In the genomic region with DNA sequence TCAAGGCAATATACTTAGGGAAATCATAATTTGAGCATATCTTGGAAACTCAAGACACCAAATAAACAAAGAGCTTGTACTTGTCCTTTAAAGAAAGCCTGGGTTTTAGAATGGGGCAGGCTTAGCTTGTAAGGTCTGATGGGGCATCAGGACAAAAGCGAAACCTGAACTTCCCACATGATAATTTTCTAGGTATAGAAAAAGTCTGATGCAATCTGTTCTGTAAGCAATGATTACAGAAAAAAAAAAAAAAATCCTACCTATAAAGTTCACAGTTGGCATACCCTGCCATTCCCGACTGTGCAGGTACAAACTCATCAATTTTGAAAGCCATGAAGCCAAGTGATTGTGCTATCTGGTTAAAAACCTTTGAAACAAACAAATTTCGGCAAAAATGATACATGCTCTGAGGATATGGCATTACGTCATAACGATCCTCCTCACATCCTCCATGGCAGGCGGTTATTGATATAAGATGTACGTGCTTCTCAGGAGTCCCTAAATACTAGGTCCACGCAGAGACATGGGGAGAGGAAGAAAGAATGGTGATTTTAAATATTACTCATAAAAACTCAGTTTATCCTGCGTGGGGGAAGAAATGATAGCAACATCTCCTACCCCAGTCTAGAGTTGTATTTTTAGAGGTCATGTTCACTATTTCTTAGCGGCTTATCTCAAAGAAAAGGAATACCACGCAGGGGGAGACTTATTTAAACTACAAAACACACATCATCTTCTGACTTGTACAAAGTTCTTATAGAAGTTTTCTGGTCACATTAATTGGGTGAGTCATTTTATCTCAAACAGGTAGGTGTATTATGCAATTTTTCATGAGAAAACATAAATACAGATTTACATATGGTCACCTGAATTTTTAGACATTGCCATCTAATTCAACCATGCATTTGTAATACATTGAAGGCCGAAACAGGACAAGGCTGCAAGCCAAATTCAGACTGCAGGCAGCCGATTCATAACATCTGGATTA, we compare ENCODE assay signal across 12 cellular contexts. TPM values are rescaled to one million over a fixed set of nuclear protein-coding genes. Genes with fewer than 3 reads are reported as not detected.
A peak's percentile ranks its signal among the peaks of the same experiment; 100 is the strongest.
DNase-seq lines count a peak whose midpoint lies in the region; ATAC-seq, FAIRE-seq and TF ChIP-seq lines count a peak whose summit lies in the region.
"Had no signal": no experiment of that assay in that cellular context is flagged by ENCODE, and none has a peak within 500 bp of the region (broad histone marks: within the 10 kb centered on the region; RNA-seq: fewer than 3 reads in every experiment).

No MANE protein-coding gene starts in this region.

- POLR2A ChIA-PET in HCT116 (lab: Charles Lee) = no interaction called here

- H3K36me3 ChIP-seq in HCT116 (ENCODE audit: control insufficient read depth in 1 of 2, insufficient read depth in 2 of 2, low read length in 2 of 2) = no peaks in the 10 kb centered on the region
- no peaks in the 10 kb centered on the region for H3K36me3 ChIP-seq in SJSA1
- H3K36me3 ChIP-seq in hepatocyte (replicated peaks; ENCODE audit: insufficient read depth, low read depth) = no peaks in the 10 kb centered on the region

- no peak overlapping the region for H3K9ac ChIP-seq in HCT116 (ENCODE audit: low read length)

- intact Hi-C loops in HCT116 (cut with micrococcal nuclease) = no loop called here

- no peak for DNase-seq in HCT116 (ENCODE audit: low read depth, low spot score)
- no peak for DNase-seq in SJSA1 (ENCODE audit: low read depth in 1 of 2, low spot score in 2 of 2)
- no peak for DNase-seq in hepatocyte (ENCODE audit: low spot score)
- no peak for DNase-seq in NCI-H1105 (lab: John Stamatoyannopoulos, UW)
- DNase-seq: NCI-H2029 treated with DMSO at 0.1 percent for 48 hours, SW 1271 had no signal

- no peak overlapping the region for H2AFZ ChIP-seq in HCT116 (ENCODE audit: low read depth, low read length, poor library complexity, severe bottlenecking)
- H2AFZ ChIP-seq in hepatocyte = no peak overlapping the region

- H3K27ac ChIP-seq in HCT116 (ENCODE audit: low read depth, low read length) = no peak overlapping the region
- peak overlapping the region; percentile 99; the same call in 1 of the 2 replicates for H3K27ac ChIP-seq in SJSA1
- H3K27ac ChIP-seq in hepatocyte = peak overlapping the region; percentile 92
- H3K27ac ChIP-seq: C4-2B had no signal

- no TSS peak for BruUV-seq in HCT116 (replicated peaks; lab: Mats Ljungman, UMichigan)

- H3K4me3 ChIP-seq in HCT116 (replicated peaks in 1 of 2; ENCODE audit: low read depth in 1 of 2, low read length in 2 of 2) (no peak overlapping the region), SJSA1 (no peak overlapping the region), hepatocyte (no peak overlapping the region)
- H3K4me3 ChIP-seq: lung had no signal

- no peaks in the 10 kb centered on the region for H4K20me1 ChIP-seq in HCT116 (ENCODE audit: insufficient read depth)
- H4K20me1 ChIP-seq in hepatocyte (ENCODE audit: insufficient read depth, poor library complexity, severe bottlenecking) = no peaks in the 10 kb centered on the region

- WGBS in hepatocyte (ENCODE audit: low lambda C conversion rate, missing lambda C conversion rate) = 92% methylated on average over 13 of the region's 13 CpGs

- peak; percentile 57 for FAIRE-seq in G401.6 (lab: Jason Lieb, UNC)

- CTCF ChIA-PET in HCT116 (lab: Charles Lee) = interaction anchor here (1.6 kb wide), 1 partner anchor 24 kb away, joined by 4 read pairs; no protein-coding TSS in a partner anchor

- H3K4me2 ChIP-seq in HCT116 (ENCODE audit: low read length) = peak overlapping the region; percentile 78; the same call in 1 of the 2 replicates
- peak overlapping the region; percentile 76 for H3K4me2 ChIP-seq in hepatocyte

- H3K79me2 ChIP-seq in HCT116 (ENCODE audit: insufficient read depth, low read length) (0 out of 2 replicates have a peak, but pooled peaks cover 3% of the 10 kb centered on the region), hepatocyte (peaks cover 71% of the 10 kb centered on the region)

- no peak for TF ChIP-seq POLR2A in HCT116 (IDR thresholded peaks at IDR 0.05; ENCODE audit: borderline replicate concordance, extremely low read depth, insufficient read depth, insufficient read length)

- H3K9me3 ChIP-seq in HCT116 (ENCODE audit: control insufficient read depth in 1 of 2, insufficient read depth in 1 of 2, low read depth in 1 of 2, low read length in 2 of 2) (no peaks in the 10 kb centered on the region), SJSA1 (replicated peaks) (no peaks in the 10 kb centered on the region), hepatocyte (ENCODE audit: low read depth) (no peaks in the 10 kb centered on the region)

- TF ChIP-seq CTCF in HCT116 (IDR thresholded peaks at IDR 0.05 in 2 of 3, conservative IDR thresholded peaks at IDR 0.05 in 1 of 3; ENCODE audit: borderline replicate concordance in 1 of 3, insufficient read depth in 1 of 3, low read depth in 2 of 3, low read length in 2 of 3) (no peak), hepatocyte (IDR thresholded peaks at IDR 0.05; ENCODE audit: poor library complexity) (no peak)

- TF ChIP-seq RAD21 in HCT116 (IDR thresholded peaks at IDR 0.05; ENCODE audit: low read depth) = no peak

- no peaks in the 10 kb centered on the region for H3K27me3 ChIP-seq in HCT116 (ENCODE audit: insufficient read depth, low read length)
- no peaks in the 10 kb centered on the region for H3K27me3 ChIP-seq in SJSA1 (replicated peaks)
- H3K27me3 ChIP-seq in hepatocyte = no peaks in the 10 kb centered on the region

- RAD21 ChIA-PET in HCT116 (lab: Charles Lee; ENCODE audit: low non-redundant PET in 1 of 2, low total read pairs in 2 of 2, uncharacterized antibody in 2 of 2, unreplicated experiment in 2 of 2) = no interaction called here

- ATAC-seq in HCT116 (no peak), HG02938 (IDR thresholded peaks at IDR 0.05; ENCODE audit: unreplicated experiment) (no peak), HG03095 (IDR thresholded peaks at IDR 0.05; ENCODE audit: unreplicated experiment) (no peak), HG02884 (IDR thresholded peaks at IDR 0.05; ENCODE audit: unreplicated experiment) (no peak)

- H3K9me2 ChIP-seq in HCT116 (ENCODE audit: insufficient read depth) (no peaks in the 10 kb centered on the region), hepatocyte (replicated peaks; ENCODE audit: insufficient read depth) (no peaks in the 10 kb centered on the region)

- peaks cover 42 to 85% of the 10 kb centered on the region in 2 experiments for H3K4me1 ChIP-seq in HCT116 (ENCODE audit: control insufficient read depth in 1 of 2, insufficient read depth in 2 of 2, low read length in 2 of 2)
- peaks cover 79% of the 10 kb centered on the region for H3K4me1 ChIP-seq in SJSA1 (replicated peaks)
- H3K4me1 ChIP-seq in hepatocyte (ENCODE audit: insufficient read depth) = peaks cover 41% of the 10 kb centered on the region

TF ChIP-seq in HCT116, 20 proteins besides CTCF, POLR2A, EP300 and RAD21:
- TF ChIP-seq ATF3 (IDR thresholded peaks at IDR 0.05) = no peak
- no peak for TF ChIP-seq FOSL1 (IDR thresholded peaks at IDR 0.05; ENCODE audit: low read depth)
- no peak for TF ChIP-seq EZH2 (IDR thresholded peaks at IDR 0.05)

RNA-seq across cellular contexts. Expression of gene MB21D2, which starts 27.0 kb away (rescaled TPM):
- total RNA-seq in HCT116 (2021; ENCODE audit: unreplicated experiment) (2.8 TPM), hepatocyte (22.1 and 23.0 TPM in 2 replicates)
- 1.2 and 1.4 TPM in 2 replicates for polyA plus RNA-seq in HCT116 (2012)
- 18.0 and 22.5 TPM in 2 replicates for total RNA-seq in SJSA1 (2014; rRNA removed; shearing (Covaris generic))
- 7.6 and 9.1 TPM in 2 replicates for polyA plus RNA-seq in hepatocyte
